24 cellular contexts compared by ENCODE assay signal in genomic region chr4:43089730-43090129, GRCh38.
DNase-seq lines count a peak whose midpoint lies in the region; ATAC-seq and TF ChIP-seq lines count a peak whose summit lies in the region.
"Had no signal": no experiment of that assay in that cellular context is flagged by ENCODE, and none has a peak within 500 bp of the region (broad histone marks: within the 10 kb centered on the region; RNA-seq: fewer than 3 reads in every experiment).

No MANE protein-coding gene starts in this region.

- H3K27ac ChIP-seq in foreskin keratinocyte (no peak overlapping the region), aorta (ENCODE audit: low read depth in 1 of 2, low read length in 2 of 2) (peak overlapping the region; percentile 71 to 83), uterus (no peak overlapping the region), right lobe of liver (no peak overlapping the region)
- H3K27ac ChIP-seq: 22Rv1, esophagus muscularis mucosa, neutrophil, upper lobe of right lung had no signal

- 2 to 4% methylated on average over 2 of the region's 2 CpGs for whole genome bisulfite sequencing in aorta, 2 donors
- WGBS in right lobe of liver (ENCODE audit: insufficient coverage, low coverage, low lambda C conversion rate, missing lambda C conversion rate): 18% methylated on average over 2 of the region's 2 CpGs

- H3K4me1 ChIP-seq in foreskin keratinocyte (no peaks in the 10 kb centered on the region), aorta (ENCODE audit: control insufficient read depth in 1 of 2, insufficient read depth in 2 of 2, low read length in 2 of 2) (peaks cover 0 to 4% of the 10 kb centered on the region in 2 donors), uterus (no peaks in the 10 kb centered on the region), right lobe of liver (no peaks in the 10 kb centered on the region)
- H3K4me1 ChIP-seq: upper lobe of right lung had no signal

- TF ChIP-seq CTCF in astrocyte of the cerebellum (IDR thresholded peaks at IDR 0.05; ENCODE audit: low read depth, low read length, missing control alignments): no peak
- TF ChIP-seq CTCF in foreskin keratinocyte (conservative IDR thresholded peaks at IDR 0.05): no peak
- TF ChIP-seq CTCF in uterus (IDR thresholded peaks at IDR 0.05): no peak
- TF ChIP-seq CTCF in right lobe of liver (IDR thresholded peaks at IDR 0.05): no peak

- no peak for TF ChIP-seq POLR2A in uterus (IDR thresholded peaks at IDR 0.05)
- TF ChIP-seq POLR2A in right lobe of liver (IDR thresholded peaks at IDR 0.05): no peak

- no peaks in the 10 kb centered on the region for H3K36me3 ChIP-seq in aorta (ENCODE audit: control insufficient read depth in 1 of 2, insufficient read depth in 2 of 2, low read length in 1 of 2)
- H3K36me3 ChIP-seq in uterus: no peaks in the 10 kb centered on the region
- H3K36me3 ChIP-seq in right lobe of liver: no peaks in the 10 kb centered on the region
- H3K36me3 ChIP-seq: esophagus muscularis mucosa, neutrophil, upper lobe of right lung had no signal

- in situ Hi-C loops in astrocyte of the cerebellum (cut with HindIII; ENCODE audit: low sequenced_read_pairs): no loop called here

- H3K9me3 ChIP-seq in aorta (ENCODE audit: control insufficient read depth, low read length) (no peaks in the 10 kb centered on the region), uterus (no peaks in the 10 kb centered on the region), right lobe of liver (no peaks in the 10 kb centered on the region)
- H3K9me3 ChIP-seq: esophagus muscularis mucosa, neutrophil, upper lobe of right lung had no signal

- H3K27me3 ChIP-seq in foreskin keratinocyte (no peaks in the 10 kb centered on the region), aorta (ENCODE audit: control insufficient read depth in 1 of 2, insufficient read depth in 2 of 2, low read length in 1 of 2) (no peaks in the 10 kb centered on the region), uterus (no peaks in the 10 kb centered on the region), right lobe of liver (no peaks in the 10 kb centered on the region)
- H3K27me3 ChIP-seq: esophagus muscularis mucosa, neutrophil, upper lobe of right lung had no signal

- intact Hi-C loops in aorta (cut with DNase I): no loop called here
- intact Hi-C loops in uterus (cut with DNase I; ENCODE audit: low total_unique reads): no loop called here
- intact Hi-C loops in right lobe of liver (cut with DNase I): no loop called here

- ATAC-seq in foreskin keratinocyte (peak; percentile 76), aorta (ENCODE audit: low FRiP score) (peak; percentile 87), right lobe of liver (no peak)
- ATAC-seq: left ventricle myocardium superior; stimulated activated naive CD8-positive, alpha-beta T cell treated with anti-CD3 and anti-CD28 coated beads, Interleukin-15, amount 100 ng/mL, for 72 hours; upper lobe of right lung had no signal

- DNase-seq in NCI-H82 (lab: John Stamatoyannopoulos, UW) (peak; percentile 1), NCI-H82 treated with DMSO at 0.1 percent for 48 hours (lab: John Stamatoyannopoulos, UW; ENCODE audit: unreplicated experiment) (no peak), astrocyte of the cerebellum (ENCODE audit: low read depth) (peak; percentile 75), foreskin keratinocyte (peak; percentile 57 to 77), aorta (peak; percentile 54 to 82), uterus (no peak), right lobe of liver (no peak), DMS53 (lab: John Stamatoyannopoulos, UW) (no peak)
- DNase-seq: activated B cell treated with CpG ODN at 0.5 μM for 24 hours; activated CD4-positive, alpha-beta memory T cell treated with anti-CD3 and anti-CD28 coated beads, Interleukin-2, amount 10 ng/mL, durations not matched to agents 7 days and 5 days; activated gamma-delta T cell treated with Interleukin-2 at 50 U/mL for 16 hours; activated T-cell treated with anti-CD3 and anti-CD28 coated beads for 4 hours; effector CD4-positive, alpha-beta T cell; head of caudate nucleus; KG1; left ventricle myocardium superior; NCI-H1930; NCI-H2227 treated with DMSO at 0.1 percent for 48 hours; stimulated activated CD4-positive, alpha-beta T cell treated with anti-CD3 and anti-CD28 coated beads, Interleukin-4, amount 100 ng/mL, for 4 hours; stimulated activated naive CD8-positive, alpha-beta T cell treated with anti-CD3 and anti-CD28 coated beads, Interleukin-15, amount 100 ng/mL, for 72 hours; upper lobe of right lung had no signal

- no peak overlapping the region for H3K4me3 ChIP-seq in astrocyte of the cerebellum (ENCODE audit: low read depth, low read length)
- peak overlapping the region; percentile 21 to 80 for H3K4me3 ChIP-seq in aorta (ENCODE audit: low read length in 2 of 2)
- no peak overlapping the region for H3K4me3 ChIP-seq in uterus
- no peak overlapping the region for H3K4me3 ChIP-seq in right lobe of liver
- H3K4me3 ChIP-seq: esophagus muscularis mucosa, upper lobe of right lung had no signal

Comparison
In these comparisons a context has a peak if more than half of its experiments do, and no peak if none do; other contexts are left out.
1. DNase-seq: peak in NCI-H82 (single experiment), astrocyte of the cerebellum (single experiment), foreskin keratinocyte (2 of 2) and aorta (2 of 2); none in NCI-H82 treated with DMSO at 0.1 percent for 48 hours (single experiment), uterus (0 of 2), right lobe of liver (0 of 3) and DMS53 (single experiment).
2. H3K4me3 ChIP-seq: peak in aorta (2 of 2); none in astrocyte of the cerebellum (single experiment), uterus (0 of 2) and right lobe of liver (0 of 3).
3. ATAC-seq: peak in foreskin keratinocyte (single experiment) and aorta (single experiment); none in right lobe of liver (0 of 4).
4. H3K27ac ChIP-seq: peak in aorta (2 of 2); none in foreskin keratinocyte (single experiment), uterus (0 of 2) and right lobe of liver (0 of 3).